In the genomic region with DNA sequence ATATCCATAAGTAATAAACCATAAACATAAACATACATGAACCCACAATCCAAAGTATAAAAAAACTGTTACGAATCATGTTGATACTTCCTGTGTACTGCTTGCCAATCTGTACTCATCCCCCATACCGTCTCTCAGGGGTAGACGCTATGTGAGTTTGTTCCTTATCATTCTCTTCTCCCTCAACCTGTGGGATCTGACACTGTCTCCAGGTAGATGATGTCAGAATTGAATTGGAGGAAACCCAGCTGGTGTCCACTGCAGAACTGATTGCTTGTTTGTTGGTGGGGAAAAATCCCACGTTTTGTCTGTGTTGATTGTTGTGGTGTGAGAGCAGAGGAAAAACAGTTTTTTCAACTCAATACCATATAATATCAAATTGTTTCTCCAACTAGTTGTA, we compare ENCODE assay signal across 23 cellular contexts. TPM values are rescaled to one million over a fixed set of nuclear protein-coding genes. Genes with fewer than 3 reads are reported as not detected.
DNase-seq lines count a peak whose midpoint lies in the region; ATAC-seq, FAIRE-seq and TF ChIP-seq lines count a peak whose summit lies in the region.
"Had no signal": no experiment of that assay in that cellular context is flagged by ENCODE, and none has a peak within 500 bp of the region (broad histone marks: within the 10 kb centered on the region; RNA-seq: fewer than 3 reads in every experiment).

No MANE protein-coding gene starts in this region.

- H3K4me2 ChIP-seq in GM23338 (peak overlapping the region; percentile 8), mesendoderm (ENCODE audit: low read length) (no peak overlapping the region)
- H3K4me2 ChIP-seq: A549; BLaER1 treated with 17β-estradiol and CSF1 and Interleukin-3, amounts not matched to agents 10 nM and 100 nM had no signal

- H4K5ac ChIP-seq in mesendoderm (ENCODE audit: low read length): no peak overlapping the region

- no peak; the same call in 2 of the 3 replicates for ATAC-seq in GM23338
- peak; percentile 58; the same call in 1 of the 2 replicates for ATAC-seq in WTC11
- no peak for ATAC-seq in HG03442 (IDR thresholded peaks at IDR 0.05; ENCODE audit: unreplicated experiment)
- ATAC-seq: A549 had no signal

- no peak overlapping the region for H2AFZ ChIP-seq in GM23338

- no peak overlapping the region for H3K18ac ChIP-seq in mesendoderm (ENCODE audit: low read length)

- no peaks in the 10 kb centered on the region for H3K27me3 Mint-ChIP-seq in GM23338 (ENCODE audit: insufficient read depth, low read depth, poor library complexity)
- H3K27me3 Mint-ChIP-seq in WTC11 (ENCODE audit: low read depth): no peaks in the 10 kb centered on the region
- no peaks in the 10 kb centered on the region for H3K27me3 Mint-ChIP-seq in endothelial cell (ENCODE audit: unreplicated experiment)
- H3K27me3 Mint-ChIP-seq: CD4-positive, alpha-beta T cell had no signal

- H3K9me2 ChIP-seq in GM23338 (ENCODE audit: insufficient read depth): no peaks in the 10 kb centered on the region

- H3K4me3 Mint-ChIP-seq in GM23338 (peak overlapping the region; percentile 30; the same call in 2 of the 3 replicates), WTC11 (peak overlapping the region; percentile 38; the same call in 1 of the 2 replicates), endothelial cell (ENCODE audit: unreplicated experiment) (no peak overlapping the region)
- H3K4me3 Mint-ChIP-seq: CD14-positive monocyte; CD4-positive, alpha-beta T cell; CD8-positive, alpha-beta memory T cell; HFFc6 had no signal

- no CpG with 5 or more reads among the region's 4 CpGs for WGBS in mesendoderm (ENCODE audit: extremely low coverage, insufficient coverage, low lambda C conversion rate)

- H3K27ac Mint-ChIP-seq in GM23338 (peak overlapping the region; percentile 79), WTC11 (peak overlapping the region; percentile 92), endothelial cell (ENCODE audit: unreplicated experiment) (peak overlapping the region; percentile 25)
- H3K27ac Mint-ChIP-seq: CD14-positive monocyte; CD4-positive, alpha-beta T cell; HFFc6 had no signal

- H3K4me1 Mint-ChIP-seq in GM23338: peaks cover 30% of the 10 kb centered on the region
- peaks cover 31% of the 10 kb centered on the region for H3K4me1 Mint-ChIP-seq in WTC11
- H3K4me1 Mint-ChIP-seq in endothelial cell (ENCODE audit: unreplicated experiment): peaks cover 10% of the 10 kb centered on the region

- H3K79me2 ChIP-seq in GM23338 (replicated peaks; ENCODE audit: insufficient read depth) (no peaks in the 10 kb centered on the region), mesendoderm (ENCODE audit: control insufficient read depth, insufficient read depth, low read length) (no peaks in the 10 kb centered on the region)

- no peaks in the 10 kb centered on the region; the same call in 1 of the 3 replicates for H3K9me3 Mint-ChIP-seq in GM23338
- peaks cover 12% of the 10 kb centered on the region for H3K9me3 Mint-ChIP-seq in WTC11
- no peaks in the 10 kb centered on the region for H3K9me3 Mint-ChIP-seq in endothelial cell (ENCODE audit: unreplicated experiment)
- H3K9me3 Mint-ChIP-seq: CD4-positive, alpha-beta T cell had no signal

- POLR2A ChIA-PET in WTC11 (lab: Charles Lee): no interaction called here

- H3K56ac ChIP-seq in mesendoderm (ENCODE audit: low read length): no peak overlapping the region

- no peaks in the 10 kb centered on the region for H3F3A ChIP-seq in GM23338 (replicated peaks; ENCODE audit: low read depth)

- FAIRE-seq in frontal cortex (lab: Jason Lieb, UNC): no peak
- FAIRE-seq: A549, GM12892 had no signal

- H3K27me3 ChIP-seq in GM23338 (ENCODE audit: insufficient read depth) (no peaks in the 10 kb centered on the region), mesendoderm (ENCODE audit: insufficient read depth, low read length, poor library complexity) (no peaks in the 10 kb centered on the region)
- H3K27me3 ChIP-seq: BE2C; BLaER1 treated with 17β-estradiol and CSF1 and Interleukin-3, amounts not matched to agents 10 nM and 100 nM had no signal

- CTCF ChIA-PET in WTC11 (lab: Charles Lee): no interaction called here

- no peak overlapping the region for H3K4me3 ChIP-seq in GM23338
- H3K4me3 ChIP-seq in mesendoderm (ENCODE audit: low read length): no peak overlapping the region
- H3K4me3 ChIP-seq: A549; BLaER1 treated with 17β-estradiol and CSF1 and Interleukin-3, amounts not matched to agents 10 nM and 100 nM; HAP-1 had no signal

- no peak overlapping the region for H3K23ac ChIP-seq in mesendoderm (ENCODE audit: low read length)

- H2BK120ac ChIP-seq in mesendoderm (ENCODE audit: low read depth, low read length): no peak overlapping the region

- no peak overlapping the region for H2AK5ac ChIP-seq in mesendoderm (ENCODE audit: low read length)

- H3K79me1 ChIP-seq in mesendoderm (ENCODE audit: low read length): no peaks in the 10 kb centered on the region

- no peak overlapping the region for H3K9ac ChIP-seq in mesendoderm (ENCODE audit: low read length)
- H3K9ac ChIP-seq: BLaER1 treated with 17β-estradiol and CSF1 and Interleukin-3, amounts not matched to agents 10 nM and 100 nM had no signal

- no peak overlapping the region for H4K8ac ChIP-seq in mesendoderm (ENCODE audit: low read depth, low read length)

- H4K20me1 ChIP-seq in GM23338 (replicated peaks; ENCODE audit: insufficient read depth): no peaks in the 10 kb centered on the region
- H4K20me1 ChIP-seq: BLaER1 treated with 17β-estradiol and CSF1 and Interleukin-3, amounts not matched to agents 10 nM and 100 nM had no signal

- no peak overlapping the region for H3K4ac ChIP-seq in mesendoderm (ENCODE audit: low read depth, low read length)

- no peak overlapping the region for H2BK5ac ChIP-seq in mesendoderm (ENCODE audit: low read length)

- TF ChIP-seq CTCF in GM23338 (conservative IDR thresholded peaks at IDR 0.05; ENCODE audit: low read depth in 2 of 2) (no peak), WTC11 (IDR thresholded peaks at IDR 0.05) (no peak), endothelial cell (IDR thresholded peaks at IDR 0.05; ENCODE audit: unreplicated experiment) (no peak)

- no peak overlapping the region for H2BK15ac ChIP-seq in mesendoderm (replicated peaks; ENCODE audit: low read depth)

- H3K27ac ChIP-seq in GM23338 (ENCODE audit: low read depth) (no peak overlapping the region), mesendoderm (ENCODE audit: low read depth, low read length) (no peak overlapping the region)
- H3K27ac ChIP-seq: A549; BLaER1 treated with 17β-estradiol and CSF1 and Interleukin-3, amounts not matched to agents 10 nM and 100 nM had no signal

- peaks cover 25% of the 10 kb centered on the region for H3K4me1 ChIP-seq in GM23338 (ENCODE audit: insufficient read depth)
- H3K4me1 ChIP-seq in mesendoderm (ENCODE audit: control insufficient read depth, low read depth, low read length): no peaks in the 10 kb centered on the region
- H3K4me1 ChIP-seq: A549, BE2C, HAP-1 had no signal

- H3K36me3 Mint-ChIP-seq in GM23338 (ENCODE audit: low read depth) (peaks cover 2% of the 10 kb centered on the region; the same call in 1 of the 3 replicates), WTC11 (no peaks in the 10 kb centered on the region; the same call in 1 of the 2 replicates), endothelial cell (ENCODE audit: low read depth, unreplicated experiment) (no peaks in the 10 kb centered on the region)
- H3K36me3 Mint-ChIP-seq: CD14-positive monocyte had no signal

- H3K36me3 ChIP-seq in GM23338 (ENCODE audit: insufficient read depth): no peaks in the 10 kb centered on the region
- no peaks in the 10 kb centered on the region for H3K36me3 ChIP-seq in mesendoderm (ENCODE audit: control insufficient read depth, insufficient read depth, low read length)
- H3K36me3 ChIP-seq: BE2C; BLaER1 treated with 17β-estradiol and CSF1 and Interleukin-3, amounts not matched to agents 10 nM and 100 nM; HAP-1 had no signal

- DNase-seq in GM23338 (ENCODE audit: low spot score) (peak; percentile 6), WTC11 (ENCODE audit: low spot score) (no peak), endothelial cell (ENCODE audit: low spot score) (no peak), mesendoderm (peak; percentile 53), frontal cortex (ENCODE audit: low spot score in 2 of 2) (no peak), DMS53 treated with DMSO at 0.1 percent for 48 hours (lab: John Stamatoyannopoulos, UW; ENCODE audit: unreplicated experiment) (no peak)
- DNase-seq in activated CD8-positive, alpha-beta memory T cell treated with anti-CD3 and anti-CD28 coated beads, Interleukin-2, amount 50 U/mL, for 4 hours: no peak
- DNase-seq: 8988T; ACHN; AML-193; BE2C; CD4-positive, alpha-beta T cell; CD8-positive, alpha-beta memory T cell; DMS53; DND-41; HFFc6 had no signal

TF ChIP-seq in GM23338, 12 proteins besides CTCF, POLR2A, EP300 and RAD21 (continues in another document):
- TF ChIP-seq NANOG (IDR thresholded peaks at IDR 0.05; ENCODE audit: borderline replicate concordance) (no peak), EZH2 (IDR thresholded peaks at IDR 0.05; ENCODE audit: low read depth, unreplicated experiment) (no peak), POLR2AphosphoS5 (IDR thresholded peaks at IDR 0.05; ENCODE audit: low read depth) (no peak)

TF ChIP-seq in WTC11, 78 proteins besides CTCF, POLR2A, EP300 and RAD21 (continues in another document):
- TF ChIP-seq, protein P1, sequence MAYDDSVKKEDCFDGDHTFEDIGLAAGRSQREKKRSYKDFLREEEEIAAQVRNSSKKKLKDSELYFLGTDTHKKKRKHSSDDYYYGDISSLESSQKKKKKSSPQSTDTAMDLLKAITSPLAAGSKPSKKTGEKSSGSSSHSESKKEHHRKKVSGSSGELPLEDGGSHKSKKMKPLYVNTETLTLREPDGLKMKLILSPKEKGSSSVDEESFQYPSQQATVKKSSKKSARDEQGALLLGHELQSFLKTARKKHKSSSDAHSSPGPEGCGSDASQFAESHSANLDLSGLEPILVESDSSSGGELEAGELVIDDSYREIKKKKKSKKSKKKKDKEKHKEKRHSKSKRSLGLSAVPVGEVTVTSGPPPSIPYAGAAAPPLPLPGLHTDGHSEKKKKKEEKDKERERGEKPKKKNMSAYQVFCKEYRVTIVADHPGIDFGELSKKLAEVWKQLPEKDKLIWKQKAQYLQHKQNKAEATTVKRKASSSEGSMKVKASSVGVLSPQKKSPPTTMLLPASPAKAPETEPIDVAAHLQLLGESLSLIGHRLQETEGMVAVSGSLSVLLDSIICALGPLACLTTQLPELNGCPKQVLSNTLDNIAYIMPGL (CRISPR knock-in tag; IDR thresholded peaks at IDR 0.05): no peak
- TF ChIP-seq CREM (CRISPR knock-in tag; IDR thresholded peaks at IDR 0.05): no peak

RNA-seq across cellular contexts. Expression of a gene that starts 50.8 kb away (rescaled TPM):
- 1.1 TPM in 1 of 2 replicates, not detected in the other for total RNA-seq in GM23338 (2014; rRNA removed; shearing (Covaris generic))
- polyA plus RNA-seq in GM23338 (2016; fragmentation: Nextera tagmentation; extraction: Ambion mirVana): 0.21 and 0.45 TPM in 2 replicates
- total RNA-seq in WTC11 (2021) (0.25 to 0.37 TPM (median 0.32 TPM) in 3 replicates), endothelial cell (ENCODE audit: unreplicated experiment) (0.77 TPM), frontal cortex (1.2 TPM)
- not detected for polyA plus RNA-seq in mesendoderm (2013, experiment 1 of 2)
- polyA plus RNA-seq in mesendoderm (2013, experiment 2 of 2): 0.04 TPM
- total RNA-seq: H4, HFFc6 had no signal
- polyA plus RNA-seq: A549, CD14-positive monocyte had no signal

Comparison
In these comparisons a context has a peak if more than half of its experiments do, and no peak if none do; other contexts are left out.
1. DNase-seq: peak in GM23338 (single experiment) and mesendoderm (single experiment); none in WTC11 (single experiment), endothelial cell (single experiment), frontal cortex (0 of 2), DMS53 treated with DMSO at 0.1 percent for 48 hours (single experiment) and activated CD8-positive, alpha-beta memory T cell treated with anti-CD3 and anti-CD28 coated beads, Interleukin-2, amount 50 U/mL, for 4 hours (single experiment).
2. H3K27ac Mint-ChIP-seq: peak in every context shown above with its lines; median percentile 92 in WTC11; 79 in GM23338; 25 in endothelial cell.